ENCODE assay signal across 8 cellular contexts in genomic region chr16:1985466-1986150, GRCh38. TPM values are rescaled to one million over a fixed set of nuclear protein-coding genes. Genes with fewer than 3 reads are reported as not detected.
A peak's percentile ranks its signal among the peaks of the same experiment; 100 is the strongest.
DNase-seq lines count a peak whose midpoint lies in the region; ATAC-seq and TF ChIP-seq lines count a peak whose summit lies in the region.

No MANE protein-coding gene starts in this region.

- no peaks in the 10 kb centered on the region for H3K9me3 Mint-ChIP-seq in CD4-positive, alpha-beta T cell
- no peaks in the 10 kb centered on the region for H3K9me3 Mint-ChIP-seq in natural killer cell

- ATAC-seq in CD4-positive, alpha-beta T cell (ENCODE audit: poor library complexity): no peak
- no peak for ATAC-seq in natural killer cell
- ATAC-seq in GM21723 (IDR thresholded peaks at IDR 0.05; ENCODE audit: unreplicated experiment): no peak

- H3K27me3 ChIP-seq in CD4-positive, alpha-beta T cell (ENCODE audit: control insufficient read depth, insufficient read depth, low read length): peaks cover 27% of the 10 kb centered on the region
- H3K27me3 ChIP-seq in KMS-11 (ENCODE audit: insufficient read depth, low read depth) (peaks cover 5% of the 10 kb centered on the region), brain microvascular endothelial cell (replicated peaks) (peaks cover 34% of the 10 kb centered on the region), tibial artery (peaks cover 0 to 37% of the 10 kb centered on the region in 2 donors)

- no peak overlapping the region for H3K27ac ChIP-seq in CD4-positive, alpha-beta T cell (ENCODE audit: low read depth, low read length)
- H3K27ac ChIP-seq in KMS-11: no peak overlapping the region
- H3K27ac ChIP-seq in brain microvascular endothelial cell: no peak overlapping the region
- H3K27ac ChIP-seq in tibial artery: no peak overlapping the region

- peak overlapping the region; percentile 87 for H3K4me3 Mint-ChIP-seq in CD4-positive, alpha-beta T cell
- H3K4me3 Mint-ChIP-seq in natural killer cell: peak overlapping the region; percentile 55

- peaks cover 30% of the 10 kb centered on the region for H3K4me1 Mint-ChIP-seq in CD4-positive, alpha-beta T cell (ENCODE audit: low read depth)
- peaks cover 4 to 26% of the 10 kb centered on the region in 2 donors for H3K4me1 Mint-ChIP-seq in natural killer cell

- no peaks in the 10 kb centered on the region for H3K36me3 ChIP-seq in KMS-11 (ENCODE audit: insufficient read depth)
- peaks cover 15% of the 10 kb centered on the region for H3K36me3 ChIP-seq in brain microvascular endothelial cell (replicated peaks)
- H3K36me3 ChIP-seq in tibial artery: peaks cover 11 to 23% (median 11%) of the 10 kb centered on the region in 3 donors

- in situ Hi-C loops in brain microvascular endothelial cell (cut with HindIII; ENCODE audit: low pct_ligation_motif_present, low sequenced_read_pairs): no loop called here

- POLR2A ChIA-PET in CD4-positive, alpha-beta T cell (lab: Charles Lee): interaction anchor here (1.2 to 6.8 kb wide), 6 partner anchors 10 to 170 kb away, joined by 3 to 62 read pairs (median 8); partner anchors contain the start of genes RPS2, TBL3 and TRAF7

- H3K4me3 ChIP-seq in KMS-11 (IDR thresholded peaks at IDR 0.05; ENCODE audit: insufficient read depth, low read depth, low read length): no peak overlapping the region
- peak overlapping the region; percentile 72 for H3K4me3 ChIP-seq in brain microvascular endothelial cell (ENCODE audit: low read depth, low read length)
- H3K4me3 ChIP-seq in tibial artery: no peak overlapping the region

- H3K4me2 ChIP-seq in KMS-11: peak overlapping the region; percentile 85

- H3K27me3 Mint-ChIP-seq in CD4-positive, alpha-beta T cell: peaks cover 44% of the 10 kb centered on the region
- peaks cover 0 to 14% of the 10 kb centered on the region in 2 donors for H3K27me3 Mint-ChIP-seq in natural killer cell (ENCODE audit: low read depth in 2 of 2)

- H3K9ac ChIP-seq in KMS-11: no peak overlapping the region

- no peak overlapping the region for H2AFZ ChIP-seq in KMS-11 (ENCODE audit: low read depth)

- H3K27ac Mint-ChIP-seq in CD4-positive, alpha-beta T cell: peak overlapping the region; percentile 56
- H3K27ac Mint-ChIP-seq in natural killer cell: no peak overlapping the region

- CTCF ChIA-PET in CD4-positive, alpha-beta T cell (lab: Charles Lee): no interaction called here

- no peaks in the 10 kb centered on the region for H3K9me3 ChIP-seq in CD4-positive, alpha-beta T cell (ENCODE audit: control insufficient read depth, low read length)
- no peaks in the 10 kb centered on the region for H3K9me3 ChIP-seq in tibial artery

- H3K4me1 ChIP-seq in KMS-11 (ENCODE audit: low read depth, poor library complexity, severe bottlenecking) (peaks cover 37% of the 10 kb centered on the region), tibial artery (peaks cover 8 to 48% (median 25%) of the 10 kb centered on the region in 4 donors)

- intact Hi-C loops in CD4-positive, alpha-beta T cell (cut with DNase I, micrococcal nuclease): no loop called here
- intact Hi-C loops in natural killer cell (cut with micrococcal nuclease): no loop called here
- intact Hi-C loops in tibial artery (cut with DNase I; ENCODE audit: low total_unique reads): no loop called here

- TF ChIP-seq CTCF in CD4-positive, alpha-beta T cell (IDR thresholded peaks at IDR 0.05): no peak
- TF ChIP-seq CTCF in KMS-11 (conservative IDR thresholded peaks at IDR 0.05; ENCODE audit: low read depth, low read length) (no peak), brain microvascular endothelial cell (IDR thresholded peaks at IDR 0.05; ENCODE audit: low read depth, low read length, missing control alignments) (no peak), natural killer cell (IDR thresholded peaks at IDR 0.05) (no peak), tibial artery (IDR thresholded peaks at IDR 0.05) (no peak)

- DNase-seq in CD4-positive, alpha-beta T cell: no peak
- DNase-seq in brain microvascular endothelial cell: no peak
- no peak for DNase-seq in natural killer cell
- no peak for DNase-seq in iPS-NIHi11 (ENCODE audit: low spot score)
- no peak for DNase-seq in NCI-H1092 treated with DMSO at 0.1 percent for 48 hours (lab: John Stamatoyannopoulos, UW)
- no peak for DNase-seq in tibial artery

- H3K36me3 Mint-ChIP-seq in CD4-positive, alpha-beta T cell (ENCODE audit: low read depth): peaks cover 20% of the 10 kb centered on the region
- no peaks in the 10 kb centered on the region for H3K36me3 Mint-ChIP-seq in natural killer cell

- H4K20me1 ChIP-seq in KMS-11 (ENCODE audit: insufficient read depth): no peaks in the 10 kb centered on the region

- H3K79me2 ChIP-seq in KMS-11 (ENCODE audit: insufficient read depth, low read depth): no peaks in the 10 kb centered on the region

RNA-seq across cellular contexts. Expression of gene GFER, which starts 1.6 kb away (rescaled TPM):
- total RNA-seq in CD4-positive, alpha-beta T cell: 10 to 100 TPM; 14.5 TPM
- total RNA-seq in natural killer cell: 10 to 100 TPM; 23.8 to 29.5 (median 24.6) TPM

RNA-seq across cellular contexts. Expression of gene SYNGR3, which starts 4.2 kb away (rescaled TPM):
- 1 to 10 TPM; 3.8 to 3.9 TPM for total RNA-seq in CD4-positive, alpha-beta T cell
- total RNA-seq in natural killer cell: 10 to 100 TPM; 10.3 to 19.3 (median 19.1) TPM

RNA-seq across cellular contexts. Expression of gene NOXO1, which starts 4.3 kb away (rescaled TPM):
- under 1 TPM; 0.56 to 0.99 TPM for total RNA-seq in CD4-positive, alpha-beta T cell
- not detected for total RNA-seq in natural killer cell

RNA-seq across cellular contexts. Expression of gene TBL3, which starts 13.8 kb away (rescaled TPM):
- total RNA-seq in CD4-positive, alpha-beta T cell: 10 to 100 TPM; 12.7 to 15.5 TPM
- total RNA-seq in natural killer cell: 10 to 100 TPM; 25.1 to 28.9 (median 28.1) TPM

RNA-seq across cellular contexts. Expression of gene RNF151, which starts 19.0 kb away (rescaled TPM):
- total RNA-seq in CD4-positive, alpha-beta T cell: not detected
- total RNA-seq in natural killer cell: not detected
